ENCODE assay signal across 15 cellular contexts in the genomic region with DNA sequence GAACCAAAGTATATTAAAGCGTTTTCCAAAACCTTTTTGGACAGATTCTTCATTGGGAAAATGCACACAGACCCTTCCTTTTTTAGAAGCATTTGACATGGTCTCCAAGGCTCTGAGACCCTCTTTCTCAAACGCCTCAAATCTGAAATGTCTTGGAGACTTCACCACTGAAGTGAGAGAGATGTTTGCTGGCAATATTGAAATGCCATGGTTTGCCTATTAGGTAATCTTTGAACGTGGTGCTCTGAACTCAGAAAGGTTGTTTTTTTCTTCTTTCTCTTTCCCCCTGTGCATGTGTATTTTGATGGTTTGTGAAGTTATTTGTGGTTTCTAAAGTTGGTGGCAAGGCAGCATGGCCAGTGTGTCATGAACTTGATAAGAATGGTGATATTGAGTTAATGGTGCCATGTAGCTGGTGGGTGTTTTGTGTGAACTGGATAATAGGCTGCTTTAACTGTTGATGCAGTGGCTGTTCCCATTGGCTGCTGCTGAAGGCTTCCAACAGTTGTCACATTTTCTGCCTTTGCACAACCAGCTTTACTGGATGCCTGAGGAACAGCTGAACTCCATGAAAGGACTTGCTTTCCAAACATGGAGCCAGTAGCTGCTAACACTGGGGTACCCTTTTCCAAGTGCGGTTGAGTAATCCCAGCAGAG. TPM values are rescaled to one million over a fixed set of nuclear protein-coding genes. Genes with fewer than 3 reads are reported as not detected.
DNase-seq lines count a peak whose midpoint lies in the region; ATAC-seq, FAIRE-seq and TF ChIP-seq lines count a peak whose summit lies in the region.
"Had no signal": no experiment of that assay in that cellular context is flagged by ENCODE, and none has a peak within 500 bp of the region (broad histone marks: within the 10 kb centered on the region; RNA-seq: fewer than 3 reads in every experiment).

No MANE protein-coding gene starts in this region.

- peaks cover 30% of the 10 kb centered on the region for H3K27me3 Mint-ChIP-seq in stimulated activated naive CD8-positive, alpha-beta T cell treated with anti-CD3 and anti-CD28 coated beads, Interleukin-15, amount 100 ng/mL, for 72 hours

- no peaks in the 10 kb centered on the region for H3K9me3 ChIP-seq in psoas muscle
- H3K9me3 ChIP-seq: neutrophil, vagina had no signal

- H3K36me3 ChIP-seq in psoas muscle (ENCODE audit: insufficient read depth in 1 of 2, low read depth in 1 of 2): no peaks in the 10 kb centered on the region
- H3K36me3 ChIP-seq: neutrophil, vagina had no signal

- ATAC-seq in Right ventricle myocardium superior (ENCODE audit: poor library complexity) (peak; percentile 47), psoas muscle (peak; percentile 50 to 88 (median 76)), HG03025 (IDR thresholded peaks at IDR 0.05; ENCODE audit: low FRiP score, unreplicated experiment) (no peak)
- ATAC-seq in stimulated activated naive CD8-positive, alpha-beta T cell treated with anti-CD3 and anti-CD28 coated beads, Interleukin-15, amount 100 ng/mL, for 72 hours: no peak
- ATAC-seq: GM12878 had no signal

- H3K9me3 Mint-ChIP-seq in stimulated activated naive CD8-positive, alpha-beta T cell treated with anti-CD3 and anti-CD28 coated beads, Interleukin-15, amount 100 ng/mL, for 72 hours: peaks cover 0 to 7% of the 10 kb centered on the region in 2 donors

- H3K4me3 ChIP-seq in WI38 (ENCODE audit: low read depth, low read length) (peak overlapping the region; percentile 78), psoas muscle (peak overlapping the region; percentile 70)
- H3K4me3 ChIP-seq: GM12878 had no signal

- no peaks in the 10 kb centered on the region for H3K4me1 ChIP-seq in psoas muscle

- no peak for FAIRE-seq in D721Med (lab: Jason Lieb, UNC)
- FAIRE-seq: GM12878 had no signal

- WGBS in psoas muscle, 3 donors: 13 to 27% (median 13%) methylated on average over 4 of the region's 4 CpGs

- intact Hi-C loops in Right ventricle myocardium superior (cut with DNase I): loop anchor here (2.0 kb wide), 1 partner anchor 49 kb away; no protein-coding TSS in a partner anchor
- intact Hi-C loops in psoas muscle (cut with DNase I): no loop called here

- H3K27me3 ChIP-seq in psoas muscle (ENCODE audit: insufficient read depth in 3 of 3, low read length in 2 of 3): peaks cover 0 to 12% (median 5%) of the 10 kb centered on the region in 3 donors
- H3K27me3 ChIP-seq: vagina had no signal

- TF ChIP-seq CTCF in WI38 (IDR thresholded peaks at IDR 0.05; ENCODE audit: low read depth, low read length) (no peak), psoas muscle (IDR thresholded peaks at IDR 0.05) (no peak), D721Med (IDR thresholded peaks at IDR 0.05; ENCODE audit: insufficient read depth, missing control alignments) (no peak)

- DNase-seq in ELF-1 (ENCODE audit: low read depth, low spot score) (peak; percentile 28), Right ventricle myocardium superior (no peak), psoas muscle (no peak), D721Med (ENCODE audit: insufficient read length, low spot score) (no peak)
- no peak for DNase-seq in activated effector memory CD4-positive, alpha-beta T cell treated with Interleukin-2 at 50 U/mL for 16 hours
- no peak for DNase-seq in stimulated activated naive CD8-positive, alpha-beta T cell treated with anti-CD3 and anti-CD28 coated beads, Interleukin-15, amount 100 ng/mL, for 72 hours
- DNase-seq: activated CD4-positive, CD25-positive, alpha-beta regulatory T cell treated with anti-CD3 and anti-CD28 coated beads, Interleukin-2, amount 50 U/mL, for 72 hours; CD8-positive, alpha-beta memory T cell; dorsolateral prefrontal cortex; SHP77 had no signal

- no peak overlapping the region for H3K27ac Mint-ChIP-seq in stimulated activated naive CD8-positive, alpha-beta T cell treated with anti-CD3 and anti-CD28 coated beads, Interleukin-15, amount 100 ng/mL, for 72 hours
- H3K27ac Mint-ChIP-seq: CD8-positive, alpha-beta memory T cell had no signal

- no peaks in the 10 kb centered on the region for H3K4me1 Mint-ChIP-seq in stimulated activated naive CD8-positive, alpha-beta T cell treated with anti-CD3 and anti-CD28 coated beads, Interleukin-15, amount 100 ng/mL, for 72 hours

- H3K27ac ChIP-seq in psoas muscle: no peak overlapping the region
- H3K27ac ChIP-seq: neutrophil, vagina had no signal

- H3K4me3 Mint-ChIP-seq in stimulated activated naive CD8-positive, alpha-beta T cell treated with anti-CD3 and anti-CD28 coated beads, Interleukin-15, amount 100 ng/mL, for 72 hours: no peak overlapping the region
- H3K4me3 Mint-ChIP-seq: CD8-positive, alpha-beta memory T cell had no signal

RNA-seq across cellular contexts. Expression of gene PALM2AKAP2, which starts 1.7 kb away (rescaled TPM):
- total RNA-seq in Right ventricle myocardium superior (87.5 TPM), psoas muscle (10 to 100 TPM in 2 of 4 donors, 1 to 10 TPM in 2; 1.1 to 16.6 (median 11.2) TPM)
- polyA plus RNA-seq in psoas muscle: 1 to 10 TPM in 1 of 3 donors, under 1 TPM in 2; 0.16 to 1.6 (median 0.17) TPM
- total RNA-seq: CD8-positive, alpha-beta memory T cell; GM12878 had no signal

Comparison
In these comparisons a context has a peak if more than half of its experiments do, and no peak if none do; other contexts are left out.
1. ATAC-seq: peak in Right ventricle myocardium superior (single experiment) and psoas muscle (4 of 4); none in HG03025 (single experiment) and stimulated activated naive CD8-positive, alpha-beta T cell treated with anti-CD3 and anti-CD28 coated beads, Interleukin-15, amount 100 ng/mL, for 72 hours (single experiment).